1 cellular context compared by ENCODE assay signal in the genomic region with DNA sequence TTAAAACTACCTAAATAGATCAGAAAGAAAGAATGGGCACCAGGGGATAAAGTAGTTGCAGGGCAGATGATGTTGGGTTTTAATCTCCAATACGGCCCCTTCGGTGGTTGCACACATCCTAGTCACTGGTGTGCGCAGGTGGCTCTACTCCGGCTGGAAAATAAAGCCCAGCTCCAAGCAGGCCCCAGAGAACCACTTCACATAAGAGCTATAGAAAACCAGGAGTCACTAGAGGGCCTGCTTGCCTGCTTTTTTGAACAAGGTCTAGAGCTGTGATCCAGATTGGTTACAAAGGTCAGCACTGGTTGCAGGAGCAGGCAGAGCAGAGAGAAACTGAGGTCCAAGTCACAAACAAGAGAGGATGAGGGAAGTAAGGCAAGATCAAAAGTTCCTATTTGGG.
TF ChIP-seq lines count a peak whose summit lies in the region.

No MANE protein-coding gene starts in this region.

TF ChIP-seq in K562, 482 proteins besides CTCF, POLR2A, EP300 and RAD21 (continued from another document):
- TF ChIP-seq, protein P1, sequence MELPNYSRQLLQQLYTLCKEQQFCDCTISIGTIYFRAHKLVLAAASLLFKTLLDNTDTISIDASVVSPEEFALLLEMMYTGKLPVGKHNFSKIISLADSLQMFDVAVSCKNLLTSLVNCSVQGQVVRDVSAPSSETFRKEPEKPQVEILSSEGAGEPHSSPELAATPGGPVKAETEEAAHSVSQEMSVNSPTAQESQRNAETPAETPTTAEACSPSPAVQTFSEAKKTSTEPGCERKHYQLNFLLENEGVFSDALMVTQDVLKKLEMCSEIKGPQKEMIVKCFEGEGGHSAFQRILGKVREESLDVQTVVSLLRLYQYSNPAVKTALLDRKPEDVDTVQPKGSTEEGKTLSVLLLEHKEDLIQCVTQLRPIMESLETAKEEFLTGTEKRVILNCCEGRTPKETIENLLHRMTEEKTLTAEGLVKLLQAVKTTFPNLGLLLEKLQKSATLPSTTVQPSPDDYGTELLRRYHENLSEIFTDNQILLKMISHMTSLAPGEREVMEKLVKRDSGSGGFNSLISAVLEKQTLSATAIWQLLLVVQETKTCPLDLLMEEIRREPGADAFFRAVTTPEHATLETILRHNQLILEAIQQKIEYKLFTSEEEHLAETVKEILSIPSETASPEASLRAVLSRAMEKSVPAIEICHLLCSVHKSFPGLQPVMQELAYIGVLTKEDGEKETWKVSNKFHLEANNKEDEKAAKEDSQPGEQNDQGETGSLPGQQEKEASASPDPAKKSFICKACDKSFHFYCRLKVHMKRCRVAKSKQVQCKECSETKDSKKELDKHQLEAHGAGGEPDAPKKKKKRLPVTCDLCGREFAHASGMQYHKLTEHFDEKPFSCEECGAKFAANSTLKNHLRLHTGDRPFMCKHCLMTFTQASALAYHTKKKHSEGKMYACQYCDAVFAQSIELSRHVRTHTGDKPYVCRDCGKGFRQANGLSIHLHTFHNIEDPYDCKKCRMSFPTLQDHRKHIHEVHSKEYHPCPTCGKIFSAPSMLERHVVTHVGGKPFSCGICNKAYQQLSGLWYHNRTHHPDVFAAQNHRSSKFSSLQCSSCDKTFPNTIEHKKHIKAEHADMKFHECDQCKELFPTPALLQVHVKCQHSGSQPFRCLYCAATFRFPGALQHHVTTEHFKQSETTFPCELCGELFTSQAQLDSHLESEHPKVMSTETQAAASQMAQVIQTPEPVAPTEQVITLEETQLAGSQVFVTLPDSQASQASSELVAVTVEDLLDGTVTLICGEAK (IDR thresholded peaks at IDR 0.05) = peak; percentile 69; the same call in 1 of the 2 replicates
- TF ChIP-seq, protein P1 (CRISPR knock-in tag; IDR thresholded peaks at IDR 0.05) = no peak
- TF ChIP-seq, protein P2, sequence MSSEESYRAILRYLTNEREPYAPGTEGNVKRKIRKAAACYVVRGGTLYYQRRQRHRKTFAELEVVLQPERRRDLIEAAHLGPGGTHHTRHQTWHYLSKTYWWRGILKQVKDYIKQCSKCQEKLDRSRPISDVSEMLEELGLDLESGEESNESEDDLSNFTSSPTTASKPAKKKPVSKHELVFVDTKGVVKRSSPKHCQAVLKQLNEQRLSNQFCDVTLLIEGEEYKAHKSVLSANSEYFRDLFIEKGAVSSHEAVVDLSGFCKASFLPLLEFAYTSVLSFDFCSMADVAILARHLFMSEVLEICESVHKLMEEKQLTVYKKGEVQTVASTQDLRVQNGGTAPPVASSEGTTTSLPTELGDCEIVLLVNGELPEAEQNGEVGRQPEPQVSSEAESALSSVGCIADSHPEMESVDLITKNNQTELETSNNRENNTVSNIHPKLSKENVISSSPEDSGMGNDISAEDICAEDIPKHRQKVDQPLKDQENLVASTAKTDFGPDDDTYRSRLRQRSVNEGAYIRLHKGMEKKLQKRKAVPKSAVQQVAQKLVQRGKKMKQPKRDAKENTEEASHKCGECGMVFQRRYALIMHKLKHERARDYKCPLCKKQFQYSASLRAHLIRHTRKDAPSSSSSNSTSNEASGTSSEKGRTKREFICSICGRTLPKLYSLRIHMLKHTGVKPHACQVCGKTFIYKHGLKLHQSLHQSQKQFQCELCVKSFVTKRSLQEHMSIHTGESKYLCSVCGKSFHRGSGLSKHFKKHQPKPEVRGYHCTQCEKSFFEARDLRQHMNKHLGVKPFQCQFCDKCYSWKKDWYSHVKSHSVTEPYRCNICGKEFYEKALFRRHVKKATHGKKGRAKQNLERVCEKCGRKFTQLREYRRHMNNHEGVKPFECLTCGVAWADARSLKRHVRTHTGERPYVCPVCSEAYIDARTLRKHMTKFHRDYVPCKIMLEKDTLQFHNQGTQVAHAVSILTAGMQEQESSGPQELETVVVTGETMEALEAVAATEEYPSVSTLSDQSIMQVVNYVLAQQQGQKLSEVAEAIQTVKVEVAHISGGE (CRISPR knock-in tag; IDR thresholded peaks at IDR 0.05) = peak in 2 of 3 experiments; percentile 78 to 93; a peak in 4 of 6 replicates
- 0 out of 2 replicates have a peak, but pooled peaks have one; percentile 9 for TF ChIP-seq C11orf30 (IDR thresholded peaks at IDR 0.05; ENCODE audit: low read depth)
- 0 out of 2 replicates have a peak, but pooled peaks have one; percentile 19 for TF ChIP-seq CXXC5 (CRISPR knock-in tag; IDR thresholded peaks at IDR 0.05)
- TF ChIP-seq, protein P3, sequence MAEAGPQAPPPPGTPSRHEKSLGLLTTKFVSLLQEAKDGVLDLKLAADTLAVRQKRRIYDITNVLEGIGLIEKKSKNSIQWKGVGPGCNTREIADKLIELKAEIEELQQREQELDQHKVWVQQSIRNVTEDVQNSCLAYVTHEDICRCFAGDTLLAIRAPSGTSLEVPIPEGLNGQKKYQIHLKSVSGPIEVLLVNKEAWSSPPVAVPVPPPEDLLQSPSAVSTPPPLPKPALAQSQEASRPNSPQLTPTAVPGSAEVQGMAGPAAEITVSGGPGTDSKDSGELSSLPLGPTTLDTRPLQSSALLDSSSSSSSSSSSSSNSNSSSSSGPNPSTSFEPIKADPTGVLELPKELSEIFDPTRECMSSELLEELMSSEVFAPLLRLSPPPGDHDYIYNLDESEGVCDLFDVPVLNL (CRISPR knock-in tag; IDR thresholded peaks at IDR 0.05; ENCODE audit: low read depth) = no peak
- 0 out of 4 replicates have a peak, but pooled peaks of 1 of the 2 experiments have one; percentile 3 for TF ChIP-seq NRF1 (conservative IDR thresholded peaks at IDR 0.05 in 1 of 2, IDR thresholded peaks at IDR 0.05 in 1 of 2)
TF ChIP-seq in K562: peak in this region for 6.
